ENCODE assay signal across 22 cellular contexts in the genomic region with DNA sequence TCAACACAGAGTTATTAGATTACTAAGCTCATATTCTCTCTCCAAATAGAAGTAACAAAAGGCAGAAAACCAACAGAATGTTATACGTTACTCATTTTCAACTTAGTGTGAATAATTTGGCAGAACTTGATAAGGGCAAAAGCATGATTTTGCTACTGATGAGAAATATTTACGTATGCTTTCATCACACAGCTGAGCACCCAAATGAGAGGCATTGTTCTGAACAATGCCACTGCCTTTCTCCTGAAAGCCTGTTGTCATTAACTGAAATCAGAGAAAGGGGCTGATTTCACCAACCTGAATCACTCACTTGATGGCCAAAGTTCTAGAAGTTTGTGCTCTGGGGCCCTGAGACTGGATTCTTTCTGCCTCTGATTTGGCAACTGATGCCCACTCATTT.
"Had no signal": no experiment of that assay in that cellular context is flagged by ENCODE, and none has a peak within 500 bp of the region (broad histone marks: within the 10 kb centered on the region; RNA-seq: fewer than 3 reads in every experiment).

No MANE protein-coding gene starts in this region.

- DNase-seq: Kasumi-1, MM.1S, NCI-H1092 treated with DMSO at 0.1 percent for 48 hours, NCI-H1436, NCI-H187, NCI-H2029, NCI-H226, NCI-H446, NCI-H510A, NCI-H524 treated with DMSO at 0.1 percent for 48 hours, NCI-H69, NCI-H774, PC-3, Peyer's patch, SHP77 treated with DMSO at 0.1 percent for 48 hours, SJCRH30 had no signal

- ATAC-seq: K562, PC-3, Right ventricle myocardium inferior, SK-N-SH treated with all-trans-retinoic acid at 6 μM for 48 hours had no signal

- H3K9ac ChIP-seq: KMS-11 had no signal

- H3K4me1 ChIP-seq: Peyer's patch, SJCRH30 had no signal

- H3K27ac Mint-ChIP-seq: IgD-negative memory B cell had no signal

- H3K4me2 ChIP-seq: KMS-11 had no signal

- H3K36me3 ChIP-seq: Peyer's patch, SJCRH30 had no signal

- H3K4me3 Mint-ChIP-seq: IgD-negative memory B cell had no signal

- H3K27me3 Mint-ChIP-seq: IgD-negative memory B cell had no signal

- H3K27ac ChIP-seq: HL-60, KMS-11, Peyer's patch, SJCRH30 had no signal

- H3K9me3 ChIP-seq: Peyer's patch, SJCRH30 had no signal

- H3K27me3 ChIP-seq: Peyer's patch, SJCRH30 had no signal

- H3K36me3 Mint-ChIP-seq: IgD-negative memory B cell had no signal

- H3K4me3 ChIP-seq: K562, Peyer's patch, SJCRH30 had no signal

- H3K9me3 Mint-ChIP-seq: IgD-negative memory B cell had no signal
